ENCODE assay signal across 19 cellular contexts in the genomic region with DNA sequence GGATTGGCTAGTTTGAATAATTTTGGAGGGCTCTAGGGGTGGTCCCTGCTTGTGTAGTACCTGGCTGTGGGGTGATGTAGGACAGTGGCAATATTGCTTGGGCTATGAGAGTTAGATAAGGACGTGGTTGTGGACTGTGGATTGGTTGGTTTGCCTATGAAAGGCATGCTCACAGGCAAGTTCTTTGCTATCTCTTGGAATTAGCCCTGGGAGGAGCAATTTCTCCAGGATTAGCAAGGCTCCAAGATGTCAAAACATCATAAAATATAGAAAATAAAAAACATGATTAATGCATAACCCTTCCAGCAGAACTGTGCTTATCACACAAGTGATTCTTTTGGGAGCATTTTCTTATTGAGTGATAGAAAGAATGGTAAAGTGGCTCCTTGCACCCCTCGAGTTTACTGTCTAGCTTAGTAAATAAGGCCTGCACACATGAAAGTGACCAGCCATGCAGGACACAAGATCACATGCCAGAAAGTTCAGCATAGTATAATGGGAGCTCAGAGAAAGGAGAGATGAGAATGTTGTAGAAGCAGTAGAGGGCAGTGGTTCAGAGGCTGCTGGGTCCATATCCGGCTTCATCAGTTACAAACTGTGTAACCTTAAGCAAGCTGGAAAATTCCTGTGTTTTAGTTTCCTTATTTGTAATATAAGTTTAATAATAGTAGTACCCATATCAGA. TPM values are rescaled to one million over a fixed set of nuclear protein-coding genes. Genes with fewer than 3 reads are reported as not detected.
DNase-seq lines count a peak whose midpoint lies in the region; ATAC-seq lines count a peak whose summit lies in the region.
"Had no signal": no experiment of that assay in that cellular context is flagged by ENCODE, and none has a peak within 500 bp of the region (broad histone marks: within the 10 kb centered on the region; RNA-seq: fewer than 3 reads in every experiment).

No MANE protein-coding gene starts in this region.

- no CpG with 5 or more reads among the region's 3 CpGs for WGBS in mesendoderm (ENCODE audit: extremely low coverage, insufficient coverage, low lambda C conversion rate)

- H3K27me3 Mint-ChIP-seq in activated T-helper 17 cell treated with anti-CD3 and anti-CD28 coated beads, Interleukin-2, amount 50 U/mL, for 72 hours, result no peaks in the 10 kb centered on the region
- H3K27me3 Mint-ChIP-seq: brain; CD4-positive, CD25-positive, alpha-beta regulatory T cell; stimulated activated memory B cell treated with anti-CD40 and anti-IgM and Interleukin-4, amounts not matched to agents 10 μg/mL and 1 μg/mL and 100 μg/mL, for 72 hours had no signal

- no peak overlapping the region for H2AK5ac ChIP-seq in mesendoderm (ENCODE audit: low read length)

- H4K20me1 ChIP-seq in BLaER1, result 0 out of 2 replicates have a peak, but pooled peaks cover 5% of the 10 kb centered on the region

- H3K4me2 ChIP-seq in BLaER1 (0 out of 2 replicates have a peak overlapping the region, but pooled peaks have one; percentile 0), mesendoderm (ENCODE audit: low read length) (no peak overlapping the region)

- H3K27ac Mint-ChIP-seq in activated T-helper 17 cell treated with anti-CD3 and anti-CD28 coated beads, Interleukin-2, amount 50 U/mL, for 72 hours, result peak overlapping the region; percentile 26
- H3K27ac Mint-ChIP-seq: CD4-positive, CD25-positive, alpha-beta regulatory T cell; stimulated activated memory B cell treated with anti-CD40 and anti-IgM and Interleukin-4, amounts not matched to agents 10 μg/mL and 1 μg/mL and 100 μg/mL, for 72 hours had no signal

- H3K27me3 ChIP-seq in BLaER1, result no peaks in the 10 kb centered on the region
- H3K27me3 ChIP-seq in mesendoderm (ENCODE audit: insufficient read depth, low read length, poor library complexity), result no peaks in the 10 kb centered on the region
- H3K27me3 ChIP-seq: SJSA1, testis had no signal

- H3K9ac ChIP-seq in BLaER1, result no peak overlapping the region
- H3K9ac ChIP-seq in mesendoderm (ENCODE audit: low read length), result no peak overlapping the region
- H3K9ac ChIP-seq: parathyroid adenoma had no signal

- no peak for ATAC-seq in activated T-helper 17 cell treated with anti-CD3 and anti-CD28 coated beads, Interleukin-2, amount 50 U/mL, for 72 hours (replicated peaks)
- ATAC-seq in HG03280 (IDR thresholded peaks at IDR 0.05; ENCODE audit: unreplicated experiment), result no peak
- no peak for ATAC-seq in GM21390 (IDR thresholded peaks at IDR 0.05; ENCODE audit: unreplicated experiment)
- ATAC-seq: natural killer cell; stimulated activated memory B cell treated with anti-CD40 and anti-IgM and Interleukin-4, amounts not matched to agents 10 μg/mL and 1 μg/mL and 100 μg/mL, for 72 hours had no signal

- no peak overlapping the region for H2BK120ac ChIP-seq in mesendoderm (ENCODE audit: low read depth, low read length)

- H3K4me1 Mint-ChIP-seq in activated T-helper 17 cell treated with anti-CD3 and anti-CD28 coated beads, Interleukin-2, amount 50 U/mL, for 72 hours, result peaks cover 10% of the 10 kb centered on the region

- H3K56ac ChIP-seq in mesendoderm (ENCODE audit: low read length), result no peak overlapping the region

- H3K9me3 Mint-ChIP-seq in activated T-helper 17 cell treated with anti-CD3 and anti-CD28 coated beads, Interleukin-2, amount 50 U/mL, for 72 hours, result no peaks in the 10 kb centered on the region
- H3K9me3 Mint-ChIP-seq: CD4-positive, CD25-positive, alpha-beta regulatory T cell; natural killer cell had no signal

- H2BK15ac ChIP-seq in mesendoderm (replicated peaks; ENCODE audit: low read depth), result no peak overlapping the region

- no peak overlapping the region for H3K4me3 ChIP-seq in BLaER1
- no peak overlapping the region for H3K4me3 ChIP-seq in mesendoderm (ENCODE audit: low read length)
- H3K4me3 ChIP-seq: SJSA1, testis had no signal

- H3K27ac ChIP-seq in BLaER1 (no peak overlapping the region), mesendoderm (ENCODE audit: low read depth, low read length) (no peak overlapping the region)
- H3K27ac ChIP-seq: parathyroid adenoma, SJSA1, testis, VCaP had no signal

- no peaks in the 10 kb centered on the region for H3K79me2 ChIP-seq in mesendoderm (ENCODE audit: control insufficient read depth, insufficient read depth, low read length)

- H3K4me1 ChIP-seq in BLaER1 (peaks cover 17% of the 10 kb centered on the region), mesendoderm (ENCODE audit: control insufficient read depth, low read depth, low read length) (no peaks in the 10 kb centered on the region)
- H3K4me1 ChIP-seq: testis had no signal

- H3K23ac ChIP-seq in mesendoderm (ENCODE audit: low read length), result no peak overlapping the region

- H3K36me3 Mint-ChIP-seq in activated T-helper 17 cell treated with anti-CD3 and anti-CD28 coated beads, Interleukin-2, amount 50 U/mL, for 72 hours (ENCODE audit: low read depth), result no peaks in the 10 kb centered on the region
- H3K36me3 Mint-ChIP-seq: natural killer cell had no signal

- no peak overlapping the region for H4K8ac ChIP-seq in mesendoderm (ENCODE audit: low read depth, low read length)

- DNase-seq in foreskin melanocyte (peak; percentile 62), putamen (ENCODE audit: low spot score) (peak; percentile 33), mesendoderm (no peak)
- DNase-seq in stimulated activated CD4-positive, alpha-beta T cell treated with anti-CD3 and anti-CD28 coated beads, Interleukin-12 subunit alpha, Interleukin-12 subunit beta, amount 100 ng/mL, for 4 hours, result no peak
- DNase-seq: activated CD4-positive, alpha-beta T cell treated with anti-CD3 and anti-CD28 coated beads, Interleukin-2, amount 50 U/mL, for 1 hour; CD4-positive, CD25-positive, alpha-beta regulatory T cell; natural killer cell; NCI-H510A; stimulated activated CD4-positive, alpha-beta T cell treated with anti-CD3 and anti-CD28 coated beads, Interleukin-2, amount 100 ng/mL, for 24 hours; testis had no signal

- peaks cover 3% of the 10 kb centered on the region for H3K79me1 ChIP-seq in mesendoderm (ENCODE audit: low read length)

- H3K36me3 ChIP-seq in BLaER1 (peaks cover 32% of the 10 kb centered on the region), mesendoderm (ENCODE audit: control insufficient read depth, insufficient read depth, low read length) (no peaks in the 10 kb centered on the region)
- H3K36me3 ChIP-seq: SJSA1 had no signal

- H3K9me3 ChIP-seq in BLaER1, result 0 out of 2 replicates have a peak, but pooled peaks cover 8% of the 10 kb centered on the region
- H3K9me3 ChIP-seq: SJSA1, testis had no signal

- no peak overlapping the region for H3K4me3 Mint-ChIP-seq in activated T-helper 17 cell treated with anti-CD3 and anti-CD28 coated beads, Interleukin-2, amount 50 U/mL, for 72 hours
- H3K4me3 Mint-ChIP-seq: brain; CD4-positive, CD25-positive, alpha-beta regulatory T cell; natural killer cell; stimulated activated memory B cell treated with anti-CD40 and anti-IgM and Interleukin-4, amounts not matched to agents 10 μg/mL and 1 μg/mL and 100 μg/mL, for 72 hours had no signal

- no peak overlapping the region for H3K4ac ChIP-seq in mesendoderm (ENCODE audit: low read depth, low read length)

- no peak overlapping the region for H4K5ac ChIP-seq in mesendoderm (ENCODE audit: low read length)

- no peak overlapping the region for H2BK5ac ChIP-seq in mesendoderm (ENCODE audit: low read length)

- no peak overlapping the region for H3K18ac ChIP-seq in mesendoderm (ENCODE audit: low read length)

RNA-seq across cellular contexts. Expression of gene AOPEP, which starts 13.8 kb away (rescaled TPM):
- 10 to 100 TPM; 15.5 to 16.4 TPM for total RNA-seq in activated T-helper 17 cell treated with anti-CD3 and anti-CD28 coated beads, Interleukin-2, amount 50 U/mL, for 72 hours
- 6.0 TPM for polyA plus RNA-seq in mesendoderm (2013, experiment 1 of 2)
- polyA plus RNA-seq in mesendoderm (2013, experiment 2 of 2), result 5.6 TPM

Comparison
In these comparisons a context has a peak if more than half of its experiments do, and no peak if none do; other contexts are left out.
1. DNase-seq: peak in foreskin melanocyte (single experiment) and putamen (single experiment); none in mesendoderm (single experiment) and stimulated activated CD4-positive, alpha-beta T cell treated with anti-CD3 and anti-CD28 coated beads, Interleukin-12 subunit alpha, Interleukin-12 subunit beta, amount 100 ng/mL, for 4 hours (single experiment).